In genomic region chr14:102902086-102902485, GRCh38 we compare ENCODE assay signal across 13 cellular contexts.
DNase-seq lines count a peak whose midpoint lies in the region; ATAC-seq and TF ChIP-seq lines count a peak whose summit lies in the region.
"Had no signal": no experiment of that assay in that cellular context is flagged by ENCODE, and none has a peak within 500 bp of the region (broad histone marks: within the 10 kb centered on the region; RNA-seq: fewer than 3 reads in every experiment).

No MANE protein-coding gene starts in this region.

- no peak for TF ChIP-seq CTCF in GM06990 (IDR thresholded peaks at IDR 0.05; ENCODE audit: insufficient read depth, low read length, poor library complexity, severe bottlenecking)

- no peak for DNase-seq in GM06990 (ENCODE audit: extremely low read depth, insufficient read length)
- DNase-seq in GM19240 (ENCODE audit: insufficient read length, low spot score) = peak; percentile 53
- no peak for DNase-seq in activated naive CD8-positive, alpha-beta T cell treated with anti-CD3 and anti-CD28 coated beads, Interleukin-2, amount 50 U/mL, for 24 hours
- no peak for DNase-seq in NCI-H1105 treated with DMSO at 0.1 percent for 48 hours (lab: John Stamatoyannopoulos, UW)
- DNase-seq in GDM1 (lab: John Stamatoyannopoulos, UW) = no peak
- no peak for DNase-seq in stimulated activated CD4-positive, alpha-beta T cell treated with anti-CD3 and anti-CD28 coated beads, Interleukin-4, amount 100 ng/mL, for 4 hours
- DNase-seq: HFFc6, NCI-H2029 had no signal

- H3K27ac Mint-ChIP-seq in activated naive CD8-positive, alpha-beta T cell treated with anti-CD3 and anti-CD28 coated beads, Interleukin-2, amount 50 U/mL, for 24 hours = peak overlapping the region; percentile 82
- H3K27ac Mint-ChIP-seq: HFFc6 had no signal

- no peak overlapping the region for H3K4me3 Mint-ChIP-seq in activated naive CD8-positive, alpha-beta T cell treated with anti-CD3 and anti-CD28 coated beads, Interleukin-2, amount 50 U/mL, for 24 hours
- H3K4me3 Mint-ChIP-seq: HFFc6 had no signal

- ATAC-seq in HG02884 (IDR thresholded peaks at IDR 0.05; ENCODE audit: unreplicated experiment) (peak; percentile 12), HG02840 (IDR thresholded peaks at IDR 0.05; ENCODE audit: low FRiP score, unreplicated experiment) (no peak)
- no peak for ATAC-seq in activated naive CD8-positive, alpha-beta T cell treated with anti-CD3 and anti-CD28 coated beads, Interleukin-2, amount 50 U/mL, for 24 hours

- peaks cover 33% of the 10 kb centered on the region for H3K4me1 Mint-ChIP-seq in activated naive CD8-positive, alpha-beta T cell treated with anti-CD3 and anti-CD28 coated beads, Interleukin-2, amount 50 U/mL, for 24 hours

- H3K27me3 Mint-ChIP-seq in activated naive CD8-positive, alpha-beta T cell treated with anti-CD3 and anti-CD28 coated beads, Interleukin-2, amount 50 U/mL, for 24 hours = no peaks in the 10 kb centered on the region
- H3K27me3 Mint-ChIP-seq: CD8-positive, alpha-beta memory T cell; stimulated activated naive CD8-positive, alpha-beta T cell treated with anti-CD3 and anti-CD28 coated beads, Interleukin-15, Interleukin-2, amounts not matched to agents 100 ng/mL and 50 ng/mL, for 24 hours had no signal

- no peaks in the 10 kb centered on the region for H3K9me3 Mint-ChIP-seq in activated naive CD8-positive, alpha-beta T cell treated with anti-CD3 and anti-CD28 coated beads, Interleukin-2, amount 50 U/mL, for 24 hours
- H3K9me3 Mint-ChIP-seq: CD8-positive, alpha-beta memory T cell; HFFc6; stimulated activated naive CD8-positive, alpha-beta T cell treated with anti-CD3 and anti-CD28 coated beads, Interleukin-15, Interleukin-2, amounts not matched to agents 100 ng/mL and 50 ng/mL, for 24 hours had no signal

- H3K36me3 Mint-ChIP-seq in activated naive CD8-positive, alpha-beta T cell treated with anti-CD3 and anti-CD28 coated beads, Interleukin-2, amount 50 U/mL, for 24 hours (ENCODE audit: low read depth) = peaks cover 39% of the 10 kb centered on the region

- no peaks in the 10 kb centered on the region for H3K27me3 ChIP-seq in GM06990 (replicated peaks; ENCODE audit: control insufficient read depth, insufficient read depth, low read length)

- peaks cover 39% of the 10 kb centered on the region for H3K36me3 ChIP-seq in GM06990 (ENCODE audit: control insufficient read depth, insufficient read depth, low read length)

- peak overlapping the region; percentile 32 for H3K4me3 ChIP-seq in GM06990 (replicated peaks; ENCODE audit: low read depth, low read length)
- H3K4me3 ChIP-seq: coronary artery had no signal
